ENCODE assay signal across 1 cellular context in genomic region chr2:9952856-9953503, GRCh38.
TF ChIP-seq lines count a peak whose summit lies in the region.

No MANE protein-coding gene starts in this region.

TF ChIP-seq in K562, 482 proteins besides CTCF, POLR2A, EP300 and RAD21:
- TF ChIP-seq RBFOX2 (IDR thresholded peaks at IDR 0.05; ENCODE audit: low read depth, low read length) (0 out of 2 replicates have a peak, but pooled peaks have one; percentile 24), SPI1 (IDR thresholded peaks at IDR 0.05; ENCODE audit: borderline replicate concordance, low read depth, low read length) (peak; percentile 71; the same call in 1 of the 2 replicates), CREB1 (IDR thresholded peaks at IDR 0.05) (no peak), CREB1 (CRISPR knock-in tag; IDR thresholded peaks at IDR 0.05) (peak; percentile 50; the same call in 1 of the 2 replicates), ETV1 (tag; conservative IDR thresholded peaks at IDR 0.05; ENCODE audit: low read depth) (no peak), CREM (IDR thresholded peaks at IDR 0.05; ENCODE audit: low read depth) (0 out of 2 replicates have a peak, but pooled peaks have one; percentile 14)
